In genomic region chr6:73109659-73110058, GRCh38 we compare ENCODE assay signal across 30 cellular contexts.
"Had no signal": no experiment of that assay in that cellular context is flagged by ENCODE, and none has a peak within 500 bp of the region (broad histone marks: within the 10 kb centered on the region; RNA-seq: fewer than 3 reads in every experiment).

No MANE protein-coding gene starts in this region.

- H3K27ac ChIP-seq: coronary artery, dorsolateral prefrontal cortex, neural progenitor cell, parathyroid adenoma, psoas muscle, sigmoid colon, uterus had no signal

- H3K4me1 ChIP-seq: neural progenitor cell, parathyroid adenoma, psoas muscle, uterus had no signal

- H3K27me3 ChIP-seq: dorsolateral prefrontal cortex, neural progenitor cell, sigmoid colon, uterus had no signal

- H2AFZ ChIP-seq: neural progenitor cell, parathyroid adenoma had no signal

- ATAC-seq: activated CD8-positive, alpha-beta T cell treated with anti-CD3 and anti-CD28 coated beads for 36 hours; activated T-cell treated with anti-CD3 and anti-CD28 coated beads, Interleukin-2, amount 50 U/mL, for 4 hours; activated T-helper 17 cell treated with anti-CD3 and anti-CD28 coated beads, Interleukin-2, amount 50 U/mL, for 72 hours; natural killer cell; psoas muscle; stimulated activated memory B cell treated with anti-CD40 and anti-IgM and Interleukin-4, amounts not matched to agents 10 μg/mL and 1 μg/mL and 100 μg/mL, for 72 hours; stimulated activated naive CD8-positive, alpha-beta T cell treated with anti-CD3 and anti-CD28 coated beads, Interleukin-15, amount 100 ng/mL, for 72 hours had no signal

- FAIRE-seq: kidney had no signal

- H3K9ac ChIP-seq: neural progenitor cell, parathyroid adenoma had no signal

- H3K4me3 ChIP-seq: coronary artery, dorsolateral prefrontal cortex, neural progenitor cell, psoas muscle, sigmoid colon, smooth muscle cell, uterus had no signal

- H3K36me3 ChIP-seq: neural progenitor cell, sigmoid colon, uterus had no signal

- DNase-seq: activated B cell treated with CpG ODN at 0.5 μM for 24 hours; activated CD4-positive, alpha-beta T cell treated with anti-CD3 and anti-CD28 coated beads, Interleukin-2, amount 50 U/mL, for 1 hour; activated CD8-positive, alpha-beta T cell treated with anti-CD3 and anti-CD28 coated beads for 36 hours; activated naive CD4-positive, alpha-beta T cell; activated T-cell treated with anti-CD3 and anti-CD28 coated beads, Interleukin-2, amount 50 U/mL, for 4 hours; aorta; dorsolateral prefrontal cortex; effector memory CD4-positive, alpha-beta T cell; erythroblast; head of caudate nucleus; hypothalamus; immature natural killer cell; kidney; natural killer cell; occipital lobe; psoas muscle; sigmoid colon; stimulated activated CD4-positive, alpha-beta T cell treated with anti-CD3 and anti-CD28 coated beads, Interleukin-1b, Interleukin-23, amount 100 ng/mL, for 48 hours; stimulated activated CD4-positive, alpha-beta T cell treated with anti-CD3 and anti-CD28 coated beads, Interleukin-4, amount 100 ng/mL, for 4 hours; stimulated activated CD8-positive, alpha-beta memory T cell treated with anti-CD3 and anti-CD28 coated beads, Interleukin-4, amount 100 ng/mL, for 48 hours; stimulated activated naive CD8-positive, alpha-beta T cell treated with anti-CD3 and anti-CD28 coated beads, Interleukin-15, amount 100 ng/mL, for 72 hours; substantia nigra; T1000; uterus had no signal

- H3K79me2 ChIP-seq: parathyroid adenoma had no signal

- H3K9me3 ChIP-seq: psoas muscle, sigmoid colon, uterus had no signal

- H3K4me2 ChIP-seq: neural progenitor cell, smooth muscle cell had no signal
